8 cellular contexts compared by ENCODE assay signal in the genomic region with DNA sequence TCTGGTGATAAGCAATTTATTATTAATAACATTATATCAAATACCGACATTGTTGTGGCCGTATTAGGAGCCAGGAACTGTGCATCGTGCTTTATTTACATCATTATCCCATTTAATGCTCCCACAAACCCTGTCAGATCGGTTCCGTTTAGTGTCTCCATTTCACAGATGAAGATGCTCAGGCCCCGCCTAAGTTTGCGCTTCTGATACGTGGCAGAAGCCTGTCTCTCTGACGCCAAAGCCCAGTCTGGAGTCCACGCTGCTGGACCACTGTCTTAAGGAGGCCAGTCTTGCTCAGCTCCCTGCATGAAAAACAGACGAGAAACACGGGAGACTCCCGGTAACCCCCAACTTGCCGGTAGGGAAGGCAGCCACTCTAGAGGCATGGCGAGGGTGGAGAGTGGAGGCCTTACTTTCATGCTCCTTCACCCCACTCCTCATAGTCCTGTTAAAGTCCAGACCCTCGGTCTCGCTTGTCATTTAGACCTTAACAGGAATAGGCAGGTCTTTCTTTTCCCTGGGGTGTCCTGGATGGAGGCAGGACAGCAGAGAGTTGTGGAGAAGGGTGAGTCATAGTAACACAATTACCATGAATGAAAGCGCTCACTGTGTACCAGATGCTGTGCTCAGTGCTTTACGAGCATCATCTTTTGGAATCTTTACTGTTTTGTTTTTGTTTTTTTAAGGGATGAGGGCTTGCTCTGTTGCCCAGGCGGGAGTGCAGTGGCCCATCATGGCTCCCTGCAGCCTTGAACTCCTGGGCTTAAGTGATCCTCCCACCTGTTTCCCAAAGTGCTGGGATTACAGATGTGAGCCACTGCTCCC. TPM values are rescaled to one million over a fixed set of nuclear protein-coding genes. Genes with fewer than 3 reads are reported as not detected.
A peak's percentile ranks its signal among the peaks of the same experiment; 100 is the strongest.
DNase-seq lines count a peak whose midpoint lies in the region; ATAC-seq and TF ChIP-seq lines count a peak whose summit lies in the region.

No MANE protein-coding gene starts in this region.

- POLR2A ChIA-PET in Panc1 (lab: Charles Lee), result interaction anchor here (0.6 kb wide), 1 partner anchor 60 kb away, joined by 11 read pairs; no protein-coding TSS in a partner anchor

- no peak overlapping the region for H3K23ac ChIP-seq in neuronal stem cell (ENCODE audit: low read depth, low read length, poor library complexity)

- H2BK120ac ChIP-seq in neuronal stem cell (ENCODE audit: low read depth, low read length), result no peak overlapping the region

- no peak overlapping the region for H4K91ac ChIP-seq in neuronal stem cell (ENCODE audit: low read depth, low read length, poor library complexity)

- no peaks in the 10 kb centered on the region for H3K27me3 Mint-ChIP-seq in activated naive CD8-positive, alpha-beta T cell

- no peak overlapping the region for H4K8ac ChIP-seq in neuronal stem cell (ENCODE audit: low read depth, low read length)

- H3K27ac ChIP-seq in Panc1 (ENCODE audit: low read length) (peak overlapping the region; percentile 97), neuronal stem cell (replicated peaks; ENCODE audit: low read length) (no peak overlapping the region), upper lobe of right lung (peak overlapping the region; percentile 93)

- H3K4me1 ChIP-seq in Panc1 (ENCODE audit: control insufficient read depth, insufficient read depth, low read length) (peaks cover 14% of the 10 kb centered on the region), neuronal stem cell (ENCODE audit: control insufficient read depth in 2 of 2, insufficient read depth in 1 of 2, low read depth in 1 of 2, low read length in 2 of 2) (peaks cover 0 to 4% of the 10 kb centered on the region in 2 donors), upper lobe of right lung (peaks cover 14% of the 10 kb centered on the region)

- H2BK12ac ChIP-seq in neuronal stem cell (ENCODE audit: low read length), result no peak overlapping the region

- no peaks in the 10 kb centered on the region for H3K36me3 ChIP-seq in Panc1 (ENCODE audit: control insufficient read depth, insufficient read depth, low read length)
- peaks cover 0 to 4% of the 10 kb centered on the region in 2 donors for H3K36me3 ChIP-seq in neuronal stem cell (replicated peaks in 1 of 2; ENCODE audit: control insufficient read depth in 2 of 2, insufficient read depth in 2 of 2, low read length in 2 of 2)
- H3K36me3 ChIP-seq in upper lobe of right lung, result no peaks in the 10 kb centered on the region

- H3K9me3 ChIP-seq in Panc1 (ENCODE audit: control insufficient read depth, insufficient read depth, low read depth, low read length) (no peaks in the 10 kb centered on the region), neuronal stem cell (replicated peaks in 1 of 2; ENCODE audit: control insufficient read depth in 2 of 2, insufficient read depth in 1 of 2, low read depth in 1 of 2, low read length in 2 of 2) (no peaks in the 10 kb centered on the region), upper lobe of right lung (no peaks in the 10 kb centered on the region)

- CTCF ChIA-PET in Panc1 (lab: Charles Lee), result interaction anchor here (0.5 kb wide), 1 partner anchor 161 kb away, joined by 7 read pairs; no protein-coding TSS in a partner anchor

- ATAC-seq in HG03175 (IDR thresholded peaks at IDR 0.05; ENCODE audit: unreplicated experiment) (peak; percentile 33), Panc1 (peak; percentile 67), upper lobe of right lung (peak; percentile 55)

- peaks cover 47% of the 10 kb centered on the region for H3K4me1 Mint-ChIP-seq in activated naive CD8-positive, alpha-beta T cell (ENCODE audit: low read depth)

- peak overlapping the region; percentile 89 for H2AFZ ChIP-seq in neuronal stem cell (ENCODE audit: low read length)

- peak overlapping the region; percentile 79 for H3K4me2 ChIP-seq in neuronal stem cell (ENCODE audit: insufficient read depth, low read length, poor library complexity, severe bottlenecking)

- no peaks in the 10 kb centered on the region for H3K79me1 ChIP-seq in neuronal stem cell (ENCODE audit: low read depth, low read length)

- peak overlapping the region; percentile 99 for H3K9ac ChIP-seq in neuronal stem cell (ENCODE audit: low read depth, low read length, poor library complexity)

- no peak overlapping the region for H2AK5ac ChIP-seq in neuronal stem cell (ENCODE audit: low read depth, low read length)

- no peak overlapping the region for H2BK15ac ChIP-seq in neuronal stem cell (ENCODE audit: low read length)

- intact Hi-C loops in Panc1 (cut with micrococcal nuclease; ENCODE audit: unreplicated experiment) (no loop called here), upper lobe of right lung (cut with DNase I) (no loop called here)

- no peak overlapping the region for H2BK5ac ChIP-seq in neuronal stem cell (ENCODE audit: low read length)

- H3K27ac Mint-ChIP-seq in activated naive CD8-positive, alpha-beta T cell, result peak overlapping the region; percentile 97

- H3K4me3 ChIP-seq in Panc1 (ENCODE audit: low read depth in 2 of 2, low read length in 2 of 2) (peak overlapping the region; percentile 72 to 74), neuronal stem cell (ENCODE audit: low read length in 2 of 2) (peak overlapping the region; percentile 79 to 92), upper lobe of right lung (peak overlapping the region; percentile 93)

- no peak overlapping the region for H3K14ac ChIP-seq in neuronal stem cell (ENCODE audit: low read length)

- peak overlapping the region; percentile 1 for H3K18ac ChIP-seq in neuronal stem cell (ENCODE audit: low read length)

- no peaks in the 10 kb centered on the region for H3K9me3 Mint-ChIP-seq in activated naive CD8-positive, alpha-beta T cell (ENCODE audit: low read depth)

- peaks cover 3% of the 10 kb centered on the region for H3K36me3 Mint-ChIP-seq in activated naive CD8-positive, alpha-beta T cell

- no peak overlapping the region for H3K4ac ChIP-seq in neuronal stem cell (ENCODE audit: low read length)

- H3K27me3 ChIP-seq in Panc1 (ENCODE audit: control insufficient read depth, insufficient read depth, low read length), result no peaks in the 10 kb centered on the region
- no peaks in the 10 kb centered on the region for H3K27me3 ChIP-seq in neuronal stem cell (ENCODE audit: control insufficient read depth in 3 of 3, insufficient read depth in 3 of 3, low read depth in 1 of 3, low read length in 3 of 3)
- H3K27me3 ChIP-seq in upper lobe of right lung, result no peaks in the 10 kb centered on the region

- DNase-seq in A172 (ENCODE audit: low spot score) (peak; percentile 72), GM13977 (ENCODE audit: low spot score) (peak; percentile 52), Panc1 (ENCODE audit: low read depth, low spot score) (peak; percentile 38), glomerular endothelial cell (ENCODE audit: extremely low read depth, low read depth, low spot score) (peak; percentile 27), neuronal stem cell (ENCODE audit: low spot score) (no peak), upper lobe of right lung (peak; percentile 66)

- TF ChIP-seq CTCF in GM13977 (IDR thresholded peaks at IDR 0.05; ENCODE audit: extremely low read depth, insufficient read depth, missing control alignments), result no peak
- no peak for TF ChIP-seq CTCF in Panc1 (IDR thresholded peaks at IDR 0.05)
- no peak for TF ChIP-seq CTCF in upper lobe of right lung (IDR thresholded peaks at IDR 0.05)

- in situ Hi-C loops in GM13977 (cut with MboI; ENCODE audit: low pct_unique_long_range_greater_than_20kb, low sequenced_read_pairs, unreplicated experiment) (no loop called here), Panc1 (cut with HindIII; ENCODE audit: low pct_unique_long_range_greater_than_20kb, low sequenced_read_pairs) (no loop called here)

- WGBS in neuronal stem cell (ENCODE audit: extremely low coverage in 2 of 2, insufficient read length in 2 of 2, insufficient replicate concordance in 1 of 2), 2 donors, result no CpG with 5 or more reads among the region's 20 CpGs

- H3K4me3 Mint-ChIP-seq in activated naive CD8-positive, alpha-beta T cell, result peak overlapping the region; percentile 98

- BruUV-seq in Panc1 (replicated peaks; lab: Mats Ljungman, UMichigan), result no TSS peak

RNA-seq across cellular contexts. Expression of gene TXNDC15, which starts 0.9 kb away (rescaled TPM):
- total RNA-seq in A172 (2014; rRNA removed; shearing (Covaris generic)), result 109 and 130 TPM in 2 replicates
- total RNA-seq in Panc1 (2021; ENCODE audit: unreplicated experiment) (47.4 TPM), glomerular endothelial cell (39.2 and 55.4 TPM in 2 replicates), upper lobe of right lung (60.6 TPM)
- polyA plus RNA-seq in Panc1 (2012; ENCODE audit: insufficient read length), result 69.6 TPM
- polyA plus RNA-seq in neuronal stem cell (2013, experiment 1 of 2), result 37.5 TPM
- 34.9 TPM for polyA plus RNA-seq in neuronal stem cell (2013, experiment 2 of 2)

RNA-seq across cellular contexts. Expression of gene C5orf24, which starts 29.3 kb away (rescaled TPM):
- 48.6 and 56.3 TPM in 2 replicates for total RNA-seq in A172 (2014; rRNA removed; shearing (Covaris generic))
- 51.7 TPM for total RNA-seq in Panc1 (2021; ENCODE audit: unreplicated experiment)
- polyA plus RNA-seq in Panc1 (2012; ENCODE audit: insufficient read length), result 34.8 TPM
- total RNA-seq in glomerular endothelial cell, result 65.5 and 71.4 TPM in 2 replicates
- polyA plus RNA-seq in neuronal stem cell (2013, experiment 1 of 2), result 35.1 TPM
- 35.4 TPM for polyA plus RNA-seq in neuronal stem cell (2013, experiment 2 of 2)
- total RNA-seq in upper lobe of right lung, result 44.9 TPM

RNA-seq across cellular contexts. Expression of gene PCBD2, which starts 29.9 kb away (rescaled TPM):
- total RNA-seq in A172 (2014; rRNA removed; shearing (Covaris generic)), result 5.5 and 6.0 TPM in 2 replicates
- 19.8 TPM for total RNA-seq in Panc1 (2021; ENCODE audit: unreplicated experiment)
- polyA plus RNA-seq in Panc1 (2012; ENCODE audit: insufficient read length), result 12.3 TPM
- 5.7 and 6.5 TPM in 2 replicates for total RNA-seq in glomerular endothelial cell
- polyA plus RNA-seq in neuronal stem cell (2013, experiment 1 of 2), result 1.2 TPM
- 1.1 TPM for polyA plus RNA-seq in neuronal stem cell (2013, experiment 2 of 2)
- 11.2 TPM for total RNA-seq in upper lobe of right lung
